2 cellular contexts compared by ENCODE assay signal in the genomic region with DNA sequence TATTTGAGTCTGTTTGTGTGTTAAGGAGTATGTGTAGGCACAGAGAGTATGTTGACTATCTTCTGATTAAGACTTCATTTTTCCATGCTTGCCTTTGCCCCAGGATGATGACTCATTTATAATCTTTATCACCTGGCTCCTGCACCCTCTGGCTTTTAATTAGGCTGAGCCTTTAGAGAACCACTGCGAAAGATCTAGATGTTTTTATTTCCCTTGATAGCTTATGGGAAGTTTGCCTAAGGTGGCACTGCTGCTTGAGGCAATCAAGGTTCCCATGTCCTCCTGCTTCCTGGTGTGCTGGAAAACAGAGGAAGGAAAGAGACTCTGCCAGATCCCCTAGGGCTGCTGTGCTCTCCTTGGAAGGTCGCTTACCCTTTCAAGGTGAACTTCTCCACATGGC.
TF ChIP-seq lines count a peak whose summit lies in the region.

No MANE protein-coding gene starts in this region.

TF ChIP-seq in HCT116, 20 proteins besides CTCF, POLR2A, EP300 and RAD21 (continued from another document):
- peak; percentile 86 for TF ChIP-seq JUND (IDR thresholded peaks at IDR 0.05)
- TF ChIP-seq CEBPB (IDR thresholded peaks at IDR 0.05; ENCODE audit: low read depth): peak; percentile 55; the same call in 1 of the 2 replicates
- no peak for TF ChIP-seq ZNF274 (IDR thresholded peaks at IDR 0.05; ENCODE audit: low read depth, low read length)
- TF ChIP-seq, protein P1, sequence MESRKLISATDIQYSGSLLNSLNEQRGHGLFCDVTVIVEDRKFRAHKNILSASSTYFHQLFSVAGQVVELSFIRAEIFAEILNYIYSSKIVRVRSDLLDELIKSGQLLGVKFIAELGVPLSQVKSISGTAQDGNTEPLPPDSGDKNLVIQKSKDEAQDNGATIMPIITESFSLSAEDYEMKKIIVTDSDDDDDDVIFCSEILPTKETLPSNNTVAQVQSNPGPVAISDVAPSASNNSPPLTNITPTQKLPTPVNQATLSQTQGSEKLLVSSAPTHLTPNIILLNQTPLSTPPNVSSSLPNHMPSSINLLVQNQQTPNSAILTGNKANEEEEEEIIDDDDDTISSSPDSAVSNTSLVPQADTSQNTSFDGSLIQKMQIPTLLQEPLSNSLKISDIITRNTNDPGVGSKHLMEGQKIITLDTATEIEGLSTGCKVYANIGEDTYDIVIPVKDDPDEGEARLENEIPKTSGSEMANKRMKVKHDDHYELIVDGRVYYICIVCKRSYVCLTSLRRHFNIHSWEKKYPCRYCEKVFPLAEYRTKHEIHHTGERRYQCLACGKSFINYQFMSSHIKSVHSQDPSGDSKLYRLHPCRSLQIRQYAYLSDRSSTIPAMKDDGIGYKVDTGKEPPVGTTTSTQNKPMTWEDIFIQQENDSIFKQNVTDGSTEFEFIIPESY (IDR thresholded peaks at IDR 0.05; ENCODE audit: extremely low read depth, insufficient replicate concordance, low read length): no peak
- TF ChIP-seq ELF1 (IDR thresholded peaks at IDR 0.05; ENCODE audit: borderline replicate concordance, low read depth): no peak
- no peak for TF ChIP-seq EZH2phosphoT487 (IDR thresholded peaks at IDR 0.05; ENCODE audit: borderline replicate concordance)
- no peak for TF ChIP-seq SRF (IDR thresholded peaks at IDR 0.05; ENCODE audit: low read depth)
- TF ChIP-seq, protein P2, sequence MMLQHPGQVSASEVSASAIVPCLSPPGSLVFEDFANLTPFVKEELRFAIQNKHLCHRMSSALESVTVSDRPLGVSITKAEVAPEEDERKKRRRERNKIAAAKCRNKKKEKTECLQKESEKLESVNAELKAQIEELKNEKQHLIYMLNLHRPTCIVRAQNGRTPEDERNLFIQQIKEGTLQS (IDR thresholded peaks at IDR 0.05): peak; percentile 20; the same call in 1 of the 2 replicates
- peak; percentile 23; the same call in 1 of the 2 replicates for TF ChIP-seq SIN3A (IDR thresholded peaks at IDR 0.05; ENCODE audit: low read depth)
- TF ChIP-seq TCF7L2 (IDR thresholded peaks at IDR 0.05; ENCODE audit: borderline replicate concordance, extremely low read depth, insufficient read depth, insufficient read length): peak; percentile 20
- TF ChIP-seq YY1 (IDR thresholded peaks at IDR 0.05; ENCODE audit: extremely low read depth, insufficient replicate concordance, low read depth, low read length): no peak
- TF ChIP-seq EZH2 (IDR thresholded peaks at IDR 0.05): no peak
- TF ChIP-seq ZFX (IDR thresholded peaks at IDR 0.05): no peak
- TF ChIP-seq, protein P3, sequence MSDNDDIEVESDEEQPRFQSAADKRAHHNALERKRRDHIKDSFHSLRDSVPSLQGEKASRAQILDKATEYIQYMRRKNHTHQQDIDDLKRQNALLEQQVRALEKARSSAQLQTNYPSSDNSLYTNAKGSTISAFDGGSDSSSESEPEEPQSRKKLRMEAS (IDR thresholded peaks at IDR 0.05): peak; percentile 28; the same call in 1 of the 2 replicates
- peak; percentile 85 for TF ChIP-seq FOSL1 (IDR thresholded peaks at IDR 0.05; ENCODE audit: low read depth)
- peak; percentile 38; the same call in 1 of the 2 replicates for TF ChIP-seq POLR2AphosphoS5 (IDR thresholded peaks at IDR 0.05; ENCODE audit: low read depth, low read length)
- TF ChIP-seq, protein P4, sequence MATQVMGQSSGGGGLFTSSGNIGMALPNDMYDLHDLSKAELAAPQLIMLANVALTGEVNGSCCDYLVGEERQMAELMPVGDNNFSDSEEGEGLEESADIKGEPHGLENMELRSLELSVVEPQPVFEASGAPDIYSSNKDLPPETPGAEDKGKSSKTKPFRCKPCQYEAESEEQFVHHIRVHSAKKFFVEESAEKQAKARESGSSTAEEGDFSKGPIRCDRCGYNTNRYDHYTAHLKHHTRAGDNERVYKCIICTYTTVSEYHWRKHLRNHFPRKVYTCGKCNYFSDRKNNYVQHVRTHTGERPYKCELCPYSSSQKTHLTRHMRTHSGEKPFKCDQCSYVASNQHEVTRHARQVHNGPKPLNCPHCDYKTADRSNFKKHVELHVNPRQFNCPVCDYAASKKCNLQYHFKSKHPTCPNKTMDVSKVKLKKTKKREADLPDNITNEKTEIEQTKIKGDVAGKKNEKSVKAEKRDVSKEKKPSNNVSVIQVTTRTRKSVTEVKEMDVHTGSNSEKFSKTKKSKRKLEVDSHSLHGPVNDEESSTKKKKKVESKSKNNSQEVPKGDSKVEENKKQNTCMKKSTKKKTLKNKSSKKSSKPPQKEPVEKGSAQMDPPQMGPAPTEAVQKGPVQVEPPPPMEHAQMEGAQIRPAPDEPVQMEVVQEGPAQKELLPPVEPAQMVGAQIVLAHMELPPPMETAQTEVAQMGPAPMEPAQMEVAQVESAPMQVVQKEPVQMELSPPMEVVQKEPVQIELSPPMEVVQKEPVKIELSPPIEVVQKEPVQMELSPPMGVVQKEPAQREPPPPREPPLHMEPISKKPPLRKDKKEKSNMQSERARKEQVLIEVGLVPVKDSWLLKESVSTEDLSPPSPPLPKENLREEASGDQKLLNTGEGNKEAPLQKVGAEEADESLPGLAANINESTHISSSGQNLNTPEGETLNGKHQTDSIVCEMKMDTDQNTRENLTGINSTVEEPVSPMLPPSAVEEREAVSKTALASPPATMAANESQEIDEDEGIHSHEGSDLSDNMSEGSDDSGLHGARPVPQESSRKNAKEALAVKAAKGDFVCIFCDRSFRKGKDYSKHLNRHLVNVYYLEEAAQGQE (IDR thresholded peaks at IDR 0.05; ENCODE audit: low read depth): no peak
- TF ChIP-seq CBX3 (IDR thresholded peaks at IDR 0.05; ENCODE audit: low read depth): peak; percentile 67; the same call in 1 of the 2 replicates

TF ChIP-seq in K562, 482 proteins besides CTCF, POLR2A, EP300 and RAD21 (continued from another document and continues in another):
- TF ChIP-seq, protein P5, sequence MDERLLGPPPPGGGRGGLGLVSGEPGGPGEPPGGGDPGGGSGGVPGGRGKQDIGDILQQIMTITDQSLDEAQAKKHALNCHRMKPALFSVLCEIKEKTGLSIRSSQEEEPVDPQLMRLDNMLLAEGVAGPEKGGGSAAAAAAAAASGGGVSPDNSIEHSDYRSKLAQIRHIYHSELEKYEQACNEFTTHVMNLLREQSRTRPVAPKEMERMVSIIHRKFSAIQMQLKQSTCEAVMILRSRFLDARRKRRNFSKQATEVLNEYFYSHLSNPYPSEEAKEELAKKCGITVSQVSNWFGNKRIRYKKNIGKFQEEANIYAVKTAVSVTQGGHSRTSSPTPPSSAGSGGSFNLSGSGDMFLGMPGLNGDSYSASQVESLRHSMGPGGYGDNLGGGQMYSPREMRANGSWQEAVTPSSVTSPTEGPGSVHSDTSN (CRISPR knock-in tag; IDR thresholded peaks at IDR 0.05; ENCODE audit: low read depth): no peak
- TF ChIP-seq, protein P5 (tag; conservative IDR thresholded peaks at IDR 0.05; ENCODE audit: low read depth): no peak
- TF ChIP-seq JUN (IDR thresholded peaks at IDR 0.05; ENCODE audit: borderline replicate concordance, low read depth, low read length) (peak; percentile 64; the same call in 1 of the 2 replicates), JUN (CRISPR knock-in tag; IDR thresholded peaks at IDR 0.05; ENCODE audit: borderline replicate concordance) (no peak), TAF9B (IDR thresholded peaks at IDR 0.05; ENCODE audit: partially characterized antibody) (no peak), ZBTB7A (IDR thresholded peaks at IDR 0.05; ENCODE audit: borderline replicate concordance, control insufficient read depth, low read depth, low read length) (no peak), ZKSCAN1 (IDR thresholded peaks at IDR 0.05; ENCODE audit: low read depth, low read length) (no peak), CBFA2T3 (IDR thresholded peaks at IDR 0.05) (peak; percentile 32; the same call in 1 of the 2 replicates), ZNF316 (IDR thresholded peaks at IDR 0.05) (no peak), GATA2 (CRISPR knock-in tag; IDR thresholded peaks at IDR 0.05) (no peak), ZNF124 (CRISPR knock-in tag; IDR thresholded peaks at IDR 0.05) (no peak), CHD4 (IDR thresholded peaks at IDR 0.05; ENCODE audit: insufficient read depth, insufficient replicate concordance, low read depth, low read length, poor library complexity, severe bottlenecking) (no peak), TAL1 (IDR thresholded peaks at IDR 0.05) (0 out of 2 replicates have a peak, but pooled peaks have one; percentile 15), CBFB (CRISPR knock-in tag; IDR thresholded peaks at IDR 0.05) (no peak), HOXB6 (CRISPR knock-in tag; IDR thresholded peaks at IDR 0.05; ENCODE audit: borderline replicate concordance) (no peak), MTA3 (IDR thresholded peaks at IDR 0.05; ENCODE audit: borderline replicate concordance) (no peak), SPI1 (IDR thresholded peaks at IDR 0.05; ENCODE audit: borderline replicate concordance, low read depth, low read length) (no peak), JUND (IDR thresholded peaks at IDR 0.05; ENCODE audit: borderline replicate concordance, low read depth, low read length) (peak; percentile 88), JUND (tag; IDR thresholded peaks at IDR 0.05; ENCODE audit: borderline replicate concordance, low read depth, low read length) (peak; percentile 86; the same call in 2 of the 3 replicates), ZNF197 (CRISPR knock-in tag; IDR thresholded peaks at IDR 0.05; ENCODE audit: low read depth) (no peak), FOS (IDR thresholded peaks at IDR 0.05; ENCODE audit: extremely low read depth, insufficient read length) (peak; percentile 25), NFE2 (IDR thresholded peaks at IDR 0.05; ENCODE audit: low read depth) (peak; percentile 22; the same call in 1 of the 2 replicates), FOSL1 (tag; conservative IDR thresholded peaks at IDR 0.05) (peak; percentile 76), CREM (IDR thresholded peaks at IDR 0.05; ENCODE audit: low read depth) (no peak), NR4A1 (CRISPR knock-in tag; IDR thresholded peaks at IDR 0.05) (no peak), NR4A1 (tag; IDR thresholded peaks at IDR 0.05) (no peak), DPF2 (IDR thresholded peaks at IDR 0.05) (peak; percentile 67), SMARCA4 (IDR thresholded peaks at IDR 0.05) (peak; percentile 72)
- TF ChIP-seq, protein P6, sequence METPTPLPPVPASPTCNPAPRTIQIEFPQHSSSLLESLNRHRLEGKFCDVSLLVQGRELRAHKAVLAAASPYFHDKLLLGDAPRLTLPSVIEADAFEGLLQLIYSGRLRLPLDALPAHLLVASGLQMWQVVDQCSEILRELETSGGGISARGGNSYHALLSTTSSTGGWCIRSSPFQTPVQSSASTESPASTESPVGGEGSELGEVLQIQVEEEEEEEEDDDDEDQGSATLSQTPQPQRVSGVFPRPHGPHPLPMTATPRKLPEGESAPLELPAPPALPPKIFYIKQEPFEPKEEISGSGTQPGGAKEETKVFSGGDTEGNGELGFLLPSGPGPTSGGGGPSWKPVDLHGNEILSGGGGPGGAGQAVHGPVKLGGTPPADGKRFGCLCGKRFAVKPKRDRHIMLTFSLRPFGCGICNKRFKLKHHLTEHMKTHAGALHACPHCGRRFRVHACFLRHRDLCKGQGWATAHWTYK (CRISPR knock-in tag; IDR thresholded peaks at IDR 0.05): no peak
- TF ChIP-seq, protein P7, sequence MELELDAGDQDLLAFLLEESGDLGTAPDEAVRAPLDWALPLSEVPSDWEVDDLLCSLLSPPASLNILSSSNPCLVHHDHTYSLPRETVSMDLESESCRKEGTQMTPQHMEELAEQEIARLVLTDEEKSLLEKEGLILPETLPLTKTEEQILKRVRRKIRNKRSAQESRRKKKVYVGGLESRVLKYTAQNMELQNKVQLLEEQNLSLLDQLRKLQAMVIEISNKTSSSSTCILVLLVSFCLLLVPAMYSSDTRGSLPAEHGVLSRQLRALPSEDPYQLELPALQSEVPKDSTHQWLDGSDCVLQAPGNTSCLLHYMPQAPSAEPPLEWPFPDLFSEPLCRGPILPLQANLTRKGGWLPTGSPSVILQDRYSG (tag; conservative IDR thresholded peaks at IDR 0.05; ENCODE audit: low read depth): no peak
- TF ChIP-seq, protein P8, sequence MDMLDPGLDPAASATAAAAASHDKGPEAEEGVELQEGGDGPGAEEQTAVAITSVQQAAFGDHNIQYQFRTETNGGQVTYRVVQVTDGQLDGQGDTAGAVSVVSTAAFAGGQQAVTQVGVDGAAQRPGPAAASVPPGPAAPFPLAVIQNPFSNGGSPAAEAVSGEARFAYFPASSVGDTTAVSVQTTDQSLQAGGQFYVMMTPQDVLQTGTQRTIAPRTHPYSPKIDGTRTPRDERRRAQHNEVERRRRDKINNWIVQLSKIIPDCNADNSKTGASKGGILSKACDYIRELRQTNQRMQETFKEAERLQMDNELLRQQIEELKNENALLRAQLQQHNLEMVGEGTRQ (CRISPR knock-in tag; IDR thresholded peaks at IDR 0.05): no peak
- TF ChIP-seq, protein P2 (IDR thresholded peaks at IDR 0.05): peak; percentile 85
- TF ChIP-seq, protein P2 (CRISPR knock-in tag; conservative IDR thresholded peaks at IDR 0.05): no peak
- TF ChIP-seq, protein P9, sequence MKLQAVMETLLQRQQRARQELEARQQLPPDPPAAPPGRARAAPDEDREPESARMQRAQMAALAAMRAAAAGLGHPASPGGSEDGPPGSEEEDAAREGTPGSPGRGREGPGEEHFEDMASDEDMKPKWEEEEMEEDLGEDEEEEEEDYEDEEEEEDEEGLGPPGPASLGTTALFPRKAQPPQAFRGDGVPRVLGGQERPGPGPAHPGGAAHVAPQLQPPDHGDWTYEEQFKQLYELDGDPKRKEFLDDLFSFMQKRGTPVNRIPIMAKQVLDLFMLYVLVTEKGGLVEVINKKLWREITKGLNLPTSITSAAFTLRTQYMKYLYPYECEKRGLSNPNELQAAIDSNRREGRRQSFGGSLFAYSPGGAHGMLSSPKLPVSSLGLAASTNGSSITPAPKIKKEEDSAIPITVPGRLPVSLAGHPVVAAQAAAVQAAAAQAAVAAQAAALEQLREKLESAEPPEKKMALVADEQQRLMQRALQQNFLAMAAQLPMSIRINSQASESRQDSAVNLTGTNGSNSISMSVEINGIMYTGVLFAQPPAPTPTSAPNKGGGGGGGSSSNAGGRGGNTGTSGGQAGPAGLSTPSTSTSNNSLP (IDR thresholded peaks at IDR 0.05; ENCODE audit: borderline replicate concordance, low read depth, low read length): peak; percentile 67; the same call in 1 of the 2 replicates
